Comparison of ENCODE assay signal across 8 cellular contexts in genomic region chr12:45235087-45236025, GRCh38. TPM values are rescaled to one million over a fixed set of nuclear protein-coding genes. Genes with fewer than 3 reads are reported as not detected.
A peak's percentile ranks its signal among the peaks of the same experiment; 100 is the strongest.
DNase-seq lines count a peak whose midpoint lies in the region; FAIRE-seq and TF ChIP-seq lines count a peak whose summit lies in the region.

No MANE protein-coding gene starts in this region.

- no peaks in the 10 kb centered on the region for H3K9me3 ChIP-seq in esophagus (ENCODE audit: control insufficient read depth in 2 of 2, insufficient read depth in 1 of 2, low read depth in 1 of 2, low read length in 1 of 2)
- H3K9me3 ChIP-seq in neural progenitor cell (ENCODE audit: low read depth): no peaks in the 10 kb centered on the region

- DNase-seq in NOMO-1 treated with DMSO at 0.1 percent for 48 hours (lab: John Stamatoyannopoulos, UW; ENCODE audit: unreplicated experiment): peak; percentile 55
- DNase-seq in NOMO-1 treated with dmso at 0.1 percent for 144 hours (lab: John Stamatoyannopoulos, UW; ENCODE audit: unreplicated experiment): no peak
- DNase-seq in RCC 7860 (ENCODE audit: low spot score): peak; percentile 37
- DNase-seq in neural progenitor cell (ENCODE audit: low spot score): peak; percentile 24
- no peak for DNase-seq in glutamatergic neuron
- no peak for DNase-seq in NCI-H2029 (lab: John Stamatoyannopoulos, UW)
- no peak for DNase-seq in cerebellum (ENCODE audit: low spot score)

- H3F3A ChIP-seq in neural progenitor cell (ENCODE audit: low read depth): peaks cover 29% of the 10 kb centered on the region

- H3K4me1 Mint-ChIP-seq in neural progenitor cell (peaks cover 42% of the 10 kb centered on the region), glutamatergic neuron (ENCODE audit: low read depth, unreplicated experiment) (peaks cover 19% of the 10 kb centered on the region)

- H3K27ac Mint-ChIP-seq in neural progenitor cell: peak overlapping the region; percentile 79
- H3K27ac Mint-ChIP-seq in glutamatergic neuron (ENCODE audit: unreplicated experiment): no peak overlapping the region

- H3K4me3 Mint-ChIP-seq in neural progenitor cell: peak overlapping the region; percentile 34
- no peak overlapping the region for H3K4me3 Mint-ChIP-seq in glutamatergic neuron (ENCODE audit: unreplicated experiment)

- H2AFZ ChIP-seq in neural progenitor cell (replicated peaks): no peak overlapping the region

- H3K4me3 ChIP-seq in esophagus (ENCODE audit: low read depth in 1 of 2, low read length in 2 of 2) (no peak overlapping the region), neural progenitor cell (no peak overlapping the region)

- no peak overlapping the region for H3K9ac ChIP-seq in neural progenitor cell

- H3K27me3 ChIP-seq in esophagus (ENCODE audit: control insufficient read depth in 1 of 2, insufficient read depth in 2 of 2, low read length in 2 of 2): no peaks in the 10 kb centered on the region
- no peaks in the 10 kb centered on the region for H3K27me3 ChIP-seq in neural progenitor cell

- no peak for TF ChIP-seq CTCF in neural progenitor cell (IDR thresholded peaks at IDR 0.05)
- no peak for TF ChIP-seq CTCF in glutamatergic neuron (IDR thresholded peaks at IDR 0.05; ENCODE audit: partially characterized antibody, unreplicated experiment)

- peaks cover 18% of the 10 kb centered on the region for H3K36me3 Mint-ChIP-seq in neural progenitor cell
- H3K36me3 Mint-ChIP-seq in glutamatergic neuron (ENCODE audit: unreplicated experiment): no peaks in the 10 kb centered on the region

- H3K27ac ChIP-seq in esophagus (ENCODE audit: low read depth in 2 of 2, low read length in 1 of 2) (peak overlapping the region; percentile 65 to 69), neural progenitor cell (peak overlapping the region; percentile 84)

- H3K27me3 Mint-ChIP-seq in neural progenitor cell (ENCODE audit: insufficient read depth, low read depth) (no peaks in the 10 kb centered on the region), glutamatergic neuron (ENCODE audit: unreplicated experiment) (peaks cover 3% of the 10 kb centered on the region)

- no peaks in the 10 kb centered on the region for H3K36me3 ChIP-seq in esophagus (ENCODE audit: control insufficient read depth in 2 of 2, insufficient read depth in 2 of 2, low read length in 1 of 2)
- H3K36me3 ChIP-seq in neural progenitor cell: no peaks in the 10 kb centered on the region

- H3K9me3 Mint-ChIP-seq in neural progenitor cell (peaks cover 26% of the 10 kb centered on the region), glutamatergic neuron (ENCODE audit: unreplicated experiment) (no peaks in the 10 kb centered on the region)

- WGBS in esophagus, 2 donors: 41 to 43% methylated on average over 4 of the region's 4 CpGs

- H3K4me1 ChIP-seq in esophagus (ENCODE audit: control insufficient read depth in 2 of 2, insufficient read depth in 2 of 2, low read length in 1 of 2) (peaks cover 3 to 6% of the 10 kb centered on the region in 2 donors), neural progenitor cell (peaks cover 37% of the 10 kb centered on the region)

- peak overlapping the region; percentile 33 for H3K4me2 ChIP-seq in neural progenitor cell

- peaks cover 11% of the 10 kb centered on the region for H4K20me1 ChIP-seq in neural progenitor cell (ENCODE audit: low read depth)

- no peak for FAIRE-seq in RCC 7860 (lab: Jason Lieb, UNC)

- H3K79me2 ChIP-seq in neural progenitor cell (ENCODE audit: low read depth): peaks cover 63% of the 10 kb centered on the region

RNA-seq across cellular contexts. Expression of gene ANO6, which starts 19.5 kb away (rescaled TPM):
- polyA plus RNA-seq in esophagus: 1 to 10 TPM; 2.6 to 6.9 TPM
- total RNA-seq in neural progenitor cell (ENCODE audit: low replicate concordance) (34.0 and 49.0 TPM in 2 replicates), glutamatergic neuron (ENCODE audit: unreplicated experiment) (35.9 TPM), cerebellum (22.8 TPM)

Comparison
In these comparisons a context has a peak if more than half of its experiments do, and no peak if none do; other contexts are left out.
1. DNase-seq: peak in NOMO-1 treated with DMSO at 0.1 percent for 48 hours (single experiment), RCC 7860 (single experiment) and neural progenitor cell (single experiment); none in NOMO-1 treated with dmso at 0.1 percent for 144 hours (single experiment), glutamatergic neuron (single experiment), NCI-H2029 (single experiment) and cerebellum (single experiment).